ENCODE assay signal across 10 cellular contexts in the genomic region with DNA sequence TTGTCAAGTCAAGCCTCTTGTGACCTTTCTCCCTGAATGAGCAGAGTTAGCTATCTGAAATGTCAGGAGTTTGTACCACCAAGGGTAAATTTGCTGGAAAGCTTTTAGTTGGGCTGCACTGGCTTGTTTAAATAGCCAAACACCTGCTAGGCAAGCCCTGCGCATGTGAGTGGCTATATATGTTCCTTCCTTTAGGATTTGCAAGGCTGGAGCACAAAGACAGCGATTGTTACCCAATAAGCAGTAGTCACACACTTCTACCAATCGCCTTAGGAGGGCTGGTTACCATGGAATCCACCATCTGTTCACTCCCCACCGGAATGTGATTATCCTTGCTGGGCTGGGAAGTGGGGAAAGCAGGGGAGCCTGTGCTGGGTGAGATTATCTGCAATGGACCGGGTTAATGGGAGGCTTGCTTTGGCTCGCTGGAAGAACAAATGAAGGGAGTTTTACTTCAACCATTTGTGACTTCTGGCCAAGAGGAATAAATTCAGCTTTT.
A peak's percentile ranks its signal among the peaks of the same experiment; 100 is the strongest.
DNase-seq lines count a peak whose midpoint lies in the region; ATAC-seq and TF ChIP-seq lines count a peak whose summit lies in the region.
"Had no signal": no experiment of that assay in that cellular context is flagged by ENCODE, and none has a peak within 500 bp of the region (broad histone marks: within the 10 kb centered on the region; RNA-seq: fewer than 3 reads in every experiment).

No MANE protein-coding gene starts in this region.

- intact Hi-C loops in left ventricle myocardium superior (cut with micrococcal nuclease), result no loop called here

- H3K4me1 Mint-ChIP-seq in activated T-cell treated with anti-CD3 and anti-CD28 coated beads, Interleukin-2, amount 50 U/mL, for 72 hours (ENCODE audit: low read depth), result no peaks in the 10 kb centered on the region
- H3K4me1 Mint-ChIP-seq: CD4-positive, CD25-positive, alpha-beta regulatory T cell had no signal

- H3K9me3 ChIP-seq in AG04450 (ENCODE audit: control insufficient read depth, insufficient read depth, low read length), result no peaks in the 10 kb centered on the region
- H3K9me3 ChIP-seq in WERI-Rb-1 (ENCODE audit: severe bottlenecking), result no peaks in the 10 kb centered on the region

- ATAC-seq in left ventricle myocardium superior, result peak; percentile 67
- ATAC-seq in GM21367 (IDR thresholded peaks at IDR 0.05; ENCODE audit: unreplicated experiment), result no peak
- no peak for ATAC-seq in activated T-cell treated with anti-CD3 and anti-CD28 coated beads, Interleukin-2, amount 50 U/mL, for 72 hours (replicated peaks in 1 of 2)

- DNase-seq in AG04450 (ENCODE audit: low read depth, low spot score), result peak; percentile 33
- DNase-seq in NCI-H1092 (lab: John Stamatoyannopoulos, UW), result peak; percentile 70
- peak; percentile 93 for DNase-seq in WERI-Rb-1
- no peak for DNase-seq in left ventricle myocardium superior
- DNase-seq in retina, result peak; percentile 86
- DNase-seq in stimulated activated CD4-positive, alpha-beta T cell treated with anti-CD3 and anti-CD28 coated beads, Interleukin-15, amount 100 ng/mL, for 24 hours, result no peak
- no peak for DNase-seq in activated T-cell treated with anti-CD3 and anti-CD28 coated beads, Interleukin-2, amount 50 U/mL, for 72 hours
- DNase-seq: activated B cell treated with CpG ODN at 0.5 μM for 24 hours; CD4-positive, CD25-positive, alpha-beta regulatory T cell had no signal

- H3K4me3 ChIP-seq in AG04450 (ENCODE audit: low read depth, low read length) (no peak overlapping the region), WERI-Rb-1 (ENCODE audit: low read depth, low read length) (peak overlapping the region; percentile 39)

- no peak overlapping the region for H3K27ac Mint-ChIP-seq in activated T-cell treated with anti-CD3 and anti-CD28 coated beads, Interleukin-2, amount 50 U/mL, for 72 hours
- H3K27ac Mint-ChIP-seq: activated B cell treated with CpG ODN at 0.5 μM for 24 hours; CD4-positive, CD25-positive, alpha-beta regulatory T cell had no signal

- no peaks in the 10 kb centered on the region for H3K9me3 Mint-ChIP-seq in activated T-cell treated with anti-CD3 and anti-CD28 coated beads, Interleukin-2, amount 50 U/mL, for 72 hours
- H3K9me3 Mint-ChIP-seq: activated B cell treated with CpG ODN at 0.5 μM for 24 hours; CD4-positive, CD25-positive, alpha-beta regulatory T cell had no signal

- no peaks in the 10 kb centered on the region for H3K36me3 ChIP-seq in WERI-Rb-1

- H3K27ac ChIP-seq in AG04450 (ENCODE audit: low read depth, low read length) (peak overlapping the region; percentile 4), WERI-Rb-1 (peak overlapping the region; percentile 49)

- TF ChIP-seq CTCF in AG04450 (IDR thresholded peaks at IDR 0.05; ENCODE audit: low read depth, low read length), result no peak
- TF ChIP-seq CTCF in WERI-Rb-1 (IDR thresholded peaks at IDR 0.05; ENCODE audit: low read depth, low read length), result no peak

- no peaks in the 10 kb centered on the region for H3K27me3 Mint-ChIP-seq in activated T-cell treated with anti-CD3 and anti-CD28 coated beads, Interleukin-2, amount 50 U/mL, for 72 hours (ENCODE audit: low read depth)
- H3K27me3 Mint-ChIP-seq: activated B cell treated with CpG ODN at 0.5 μM for 24 hours had no signal

- H3K27me3 ChIP-seq in AG04450 (ENCODE audit: control insufficient read depth, insufficient read depth, low read length) (no peaks in the 10 kb centered on the region), WERI-Rb-1 (ENCODE audit: insufficient read depth, low read depth, severe bottlenecking) (no peaks in the 10 kb centered on the region)

- no peak overlapping the region for H3K4me3 Mint-ChIP-seq in activated T-cell treated with anti-CD3 and anti-CD28 coated beads, Interleukin-2, amount 50 U/mL, for 72 hours
- H3K4me3 Mint-ChIP-seq: activated B cell treated with CpG ODN at 0.5 μM for 24 hours; CD4-positive, CD25-positive, alpha-beta regulatory T cell had no signal

- H3K36me3 Mint-ChIP-seq in activated T-cell treated with anti-CD3 and anti-CD28 coated beads, Interleukin-2, amount 50 U/mL, for 72 hours (ENCODE audit: insufficient read depth in 2 of 2), result no peaks in the 10 kb centered on the region
- H3K36me3 Mint-ChIP-seq: CD4-positive, CD25-positive, alpha-beta regulatory T cell had no signal

- POLR2A ChIA-PET in AG04450 (lab: Yijun Ruan, JAX), result interaction anchor here (0.6 to 1.2 kb wide), 2 partner anchors 23 to 32 kb away, joined by 4 read pairs; no protein-coding TSS in a partner anchor

- CTCF ChIA-PET in AG04450 (lab: Charles Lee), result interaction anchor here (1.0 to 1.1 kb wide), 2 partner anchors 11 to 45 kb away, joined by 3 read pairs; no protein-coding TSS in a partner anchor

Comparison
In these comparisons a context has a peak if more than half of its experiments do, and no peak if none do; other contexts are left out.
1. DNase-seq: peak in AG04450 (single experiment), NCI-H1092 (single experiment), WERI-Rb-1 (single experiment) and retina (single experiment); none in left ventricle myocardium superior (single experiment), stimulated activated CD4-positive, alpha-beta T cell treated with anti-CD3 and anti-CD28 coated beads, Interleukin-15, amount 100 ng/mL, for 24 hours (single experiment) and activated T-cell treated with anti-CD3 and anti-CD28 coated beads, Interleukin-2, amount 50 U/mL, for 72 hours (0 of 2).